1 cellular context compared by ENCODE assay signal in the genomic region with DNA sequence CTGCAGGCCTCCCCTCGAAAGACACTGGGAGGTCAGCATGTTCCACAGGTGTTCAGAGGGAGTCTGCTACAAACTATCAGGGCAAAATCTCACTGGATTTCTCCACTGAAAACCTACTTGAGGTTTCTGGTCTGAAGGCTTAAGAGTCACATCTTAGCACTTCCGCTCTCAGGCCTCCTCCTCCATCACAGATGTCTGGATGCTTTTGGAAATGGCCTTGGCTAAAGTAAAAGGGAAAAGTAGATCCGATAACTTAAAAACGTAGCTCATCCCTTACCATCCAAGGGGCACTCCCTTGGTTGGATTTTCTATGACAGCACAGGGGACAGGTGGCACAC.
TF ChIP-seq lines count a peak whose summit lies in the region.

No MANE protein-coding gene starts in this region.

TF ChIP-seq in K562, 482 proteins besides CTCF, POLR2A, EP300 and RAD21 (continued from another document):
- TF ChIP-seq, protein P1, sequence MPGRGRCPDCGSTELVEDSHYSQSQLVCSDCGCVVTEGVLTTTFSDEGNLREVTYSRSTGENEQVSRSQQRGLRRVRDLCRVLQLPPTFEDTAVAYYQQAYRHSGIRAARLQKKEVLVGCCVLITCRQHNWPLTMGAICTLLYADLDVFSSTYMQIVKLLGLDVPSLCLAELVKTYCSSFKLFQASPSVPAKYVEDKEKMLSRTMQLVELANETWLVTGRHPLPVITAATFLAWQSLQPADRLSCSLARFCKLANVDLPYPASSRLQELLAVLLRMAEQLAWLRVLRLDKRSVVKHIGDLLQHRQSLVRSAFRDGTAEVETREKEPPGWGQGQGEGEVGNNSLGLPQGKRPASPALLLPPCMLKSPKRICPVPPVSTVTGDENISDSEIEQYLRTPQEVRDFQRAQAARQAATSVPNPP (IDR thresholded peaks at IDR 0.05; ENCODE audit: borderline replicate concordance, insufficient read depth, insufficient read length) = no peak
- TF ChIP-seq POLR2AphosphoS5 (IDR thresholded peaks at IDR 0.05; ENCODE audit: control insufficient read depth, insufficient read depth, low read depth, low read length) = peak; percentile 32; the same call in 1 of the 2 replicates
- TF ChIP-seq POLR2AphosphoS2 (IDR thresholded peaks at IDR 0.05; ENCODE audit: low read length) = 0 out of 2 replicates have a peak, but pooled peaks have one; percentile 4
- TF ChIP-seq, protein P2, sequence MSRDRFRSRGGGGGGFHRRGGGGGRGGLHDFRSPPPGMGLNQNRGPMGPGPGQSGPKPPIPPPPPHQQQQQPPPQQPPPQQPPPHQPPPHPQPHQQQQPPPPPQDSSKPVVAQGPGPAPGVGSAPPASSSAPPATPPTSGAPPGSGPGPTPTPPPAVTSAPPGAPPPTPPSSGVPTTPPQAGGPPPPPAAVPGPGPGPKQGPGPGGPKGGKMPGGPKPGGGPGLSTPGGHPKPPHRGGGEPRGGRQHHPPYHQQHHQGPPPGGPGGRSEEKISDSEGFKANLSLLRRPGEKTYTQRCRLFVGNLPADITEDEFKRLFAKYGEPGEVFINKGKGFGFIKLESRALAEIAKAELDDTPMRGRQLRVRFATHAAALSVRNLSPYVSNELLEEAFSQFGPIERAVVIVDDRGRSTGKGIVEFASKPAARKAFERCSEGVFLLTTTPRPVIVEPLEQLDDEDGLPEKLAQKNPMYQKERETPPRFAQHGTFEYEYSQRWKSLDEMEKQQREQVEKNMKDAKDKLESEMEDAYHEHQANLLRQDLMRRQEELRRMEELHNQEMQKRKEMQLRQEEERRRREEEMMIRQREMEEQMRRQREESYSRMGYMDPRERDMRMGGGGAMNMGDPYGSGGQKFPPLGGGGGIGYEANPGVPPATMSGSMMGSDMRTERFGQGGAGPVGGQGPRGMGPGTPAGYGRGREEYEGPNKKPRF (IDR thresholded peaks at IDR 0.05; ENCODE audit: low read depth, low read length) = no peak
- no peak for TF ChIP-seq U2AF1 (optimal IDR thresholded peaks at IDR 0.05; ENCODE audit: low read depth, low read length)
